ENCODE assay signal across 20 cellular contexts in the genomic region with DNA sequence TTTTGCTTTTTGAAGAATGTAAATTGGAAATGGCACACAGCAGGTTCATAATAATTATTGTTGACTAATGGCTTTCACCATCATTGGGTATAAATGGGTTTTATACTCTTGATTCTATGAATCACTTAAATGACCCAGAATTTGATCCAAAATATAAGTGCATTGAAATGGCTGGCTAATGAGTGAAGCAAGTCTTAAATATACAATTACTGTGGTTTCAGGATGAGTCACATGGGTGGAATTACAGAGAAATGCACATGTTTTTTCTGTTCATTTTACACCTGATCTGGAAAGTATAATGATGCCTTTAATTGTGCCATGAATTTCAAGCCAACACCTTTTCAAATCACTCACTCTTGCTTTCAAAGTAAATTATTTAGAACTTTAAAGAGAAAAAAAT.
DNase-seq lines count a peak whose midpoint lies in the region; ATAC-seq and TF ChIP-seq lines count a peak whose summit lies in the region.
"Had no signal": no experiment of that assay in that cellular context is flagged by ENCODE, and none has a peak within 500 bp of the region (broad histone marks: within the 10 kb centered on the region; RNA-seq: fewer than 3 reads in every experiment).

No MANE protein-coding gene starts in this region.

- no peak for ATAC-seq in HG02763 (IDR thresholded peaks at IDR 0.05; ENCODE audit: unreplicated experiment)
- ATAC-seq in activated CD8-positive, alpha-beta T cell treated with anti-CD3 and anti-CD28 coated beads for 36 hours, result no peak
- ATAC-seq: activated T-cell treated with anti-CD3 and anti-CD28 coated beads, Interleukin-2, amount 50 U/mL, for 72 hours; GM12878; left lung; psoas muscle; T-helper 17 cell had no signal

- H3K27me3 ChIP-seq in fibroblast of lung (ENCODE audit: control insufficient read depth, insufficient read depth, low read length), result no peaks in the 10 kb centered on the region
- H3K27me3 ChIP-seq: left lung, transverse colon had no signal

- H4K20me1 ChIP-seq in fibroblast of lung (ENCODE audit: control insufficient read depth, extremely low read depth, insufficient read depth, low read length), result no peaks in the 10 kb centered on the region

- no peak overlapping the region for H3K4me3 ChIP-seq in fibroblast of lung (replicated peaks in 1 of 4; ENCODE audit: control extremely low read depth in 1 of 4, insufficient read depth in 1 of 4, low read depth in 3 of 4, low read length in 4 of 4)
- H3K4me3 ChIP-seq: GM12878, left lung, psoas muscle, transverse colon had no signal

- H3K4me1 Mint-ChIP-seq in activated CD8-positive, alpha-beta T cell treated with anti-CD3 and anti-CD28 coated beads for 36 hours (ENCODE audit: low read depth), result no peaks in the 10 kb centered on the region
- H3K4me1 Mint-ChIP-seq: activated CD4-positive, alpha-beta T cell treated with anti-CD3 and anti-CD28 coated beads, Interleukin-2, amount 10 ng/mL, durations not matched to agents 7 days and 5 days; naive B cell; T-helper 17 cell had no signal

- no peaks in the 10 kb centered on the region for H3K36me3 ChIP-seq in fibroblast of lung (ENCODE audit: control insufficient read depth, insufficient read depth, low read length)
- H3K36me3 ChIP-seq: left lung, transverse colon had no signal

- POLR2A ChIA-PET in activated CD8-positive, alpha-beta T cell treated with anti-CD3 and anti-CD28 coated beads for 36 hours (lab: Charles Lee), result no interaction called here

- H3K9me3 Mint-ChIP-seq in activated CD8-positive, alpha-beta T cell treated with anti-CD3 and anti-CD28 coated beads for 36 hours, result peaks cover 14% of the 10 kb centered on the region

- H2AFZ ChIP-seq in fibroblast of lung (ENCODE audit: low read length), result no peak overlapping the region

- no peaks in the 10 kb centered on the region for H3K79me2 ChIP-seq in fibroblast of lung (ENCODE audit: control insufficient read depth, insufficient read depth, low read length)

- TF ChIP-seq CTCF in fibroblast of lung (conservative IDR thresholded peaks at IDR 0.05 in 1 of 2, IDR thresholded peaks at IDR 0.05 in 1 of 2; ENCODE audit: low read depth in 1 of 2, low read length in 2 of 2), result no peak
- no peak for TF ChIP-seq CTCF in activated CD8-positive, alpha-beta T cell treated with anti-CD3 and anti-CD28 coated beads for 36 hours (IDR thresholded peaks at IDR 0.05)

- peaks cover 3% of the 10 kb centered on the region for H3K36me3 Mint-ChIP-seq in activated CD8-positive, alpha-beta T cell treated with anti-CD3 and anti-CD28 coated beads for 36 hours (ENCODE audit: low read depth)

- DNase-seq in A172 (ENCODE audit: low spot score), result peak; percentile 36
- DNase-seq in HPDE6-E6E7 (ENCODE audit: extremely low spot score), result peak; percentile 13
- peak; percentile 61 for DNase-seq in NCI-H748 treated with DMSO at 0.1 percent for 48 hours (lab: John Stamatoyannopoulos, UW)
- DNase-seq in fibroblast of lung (ENCODE audit: low read depth in 2 of 2), result peak; percentile 80 to 82
- no peak for DNase-seq in NCI-H187 (lab: John Stamatoyannopoulos, UW)
- DNase-seq in activated CD8-positive, alpha-beta T cell treated with anti-CD3 and anti-CD28 coated beads for 36 hours, result no peak
- no peak for DNase-seq in caudate nucleus (lab: John Stamatoyannopoulos, UW)
- DNase-seq: activated CD4-positive, alpha-beta T cell treated with anti-CD3 and anti-CD28 coated beads, Interleukin-2, amount 10 ng/mL, durations not matched to agents 7 days and 5 days; activated T-cell treated with anti-CD3 and anti-CD28 coated beads, Interleukin-2, amount 50 U/mL, for 72 hours; amygdala; DND-41; left lung; naive B cell; NCI-H226; psoas muscle; T-helper 17 cell; transverse colon had no signal

- intact Hi-C loops in activated CD8-positive, alpha-beta T cell treated with anti-CD3 and anti-CD28 coated beads for 36 hours (cut with micrococcal nuclease), result no loop called here

- no peak overlapping the region for H3K4me3 Mint-ChIP-seq in activated CD8-positive, alpha-beta T cell treated with anti-CD3 and anti-CD28 coated beads for 36 hours
- H3K4me3 Mint-ChIP-seq: activated CD4-positive, alpha-beta T cell treated with anti-CD3 and anti-CD28 coated beads, Interleukin-2, amount 10 ng/mL, durations not matched to agents 7 days and 5 days; activated T-cell treated with anti-CD3 and anti-CD28 coated beads, Interleukin-2, amount 50 U/mL, for 72 hours; naive B cell; T-helper 17 cell had no signal

- no peaks in the 10 kb centered on the region for H3K27me3 Mint-ChIP-seq in activated CD8-positive, alpha-beta T cell treated with anti-CD3 and anti-CD28 coated beads for 36 hours

- H3K27ac Mint-ChIP-seq in activated CD8-positive, alpha-beta T cell treated with anti-CD3 and anti-CD28 coated beads for 36 hours, result no peak overlapping the region
- H3K27ac Mint-ChIP-seq: activated CD4-positive, alpha-beta T cell treated with anti-CD3 and anti-CD28 coated beads, Interleukin-2, amount 10 ng/mL, durations not matched to agents 7 days and 5 days; activated T-cell treated with anti-CD3 and anti-CD28 coated beads, Interleukin-2, amount 50 U/mL, for 72 hours; naive B cell; T-helper 17 cell had no signal

- CTCF ChIA-PET in activated CD8-positive, alpha-beta T cell treated with anti-CD3 and anti-CD28 coated beads for 36 hours (lab: Charles Lee), result no interaction called here

- H3K27ac ChIP-seq in fibroblast of lung (ENCODE audit: insufficient read depth, low read length), result no peak overlapping the region
- no peak overlapping the region for H3K27ac ChIP-seq in caudate nucleus (ENCODE audit: low read depth, low read length)
- H3K27ac ChIP-seq: KMS-11, left lung, psoas muscle, transverse colon had no signal

- H3K4me2 ChIP-seq in fibroblast of lung (ENCODE audit: extremely low read depth, insufficient read depth, low read length), result no peak overlapping the region
- H3K4me2 ChIP-seq: KMS-11 had no signal

- no peaks in the 10 kb centered on the region for H3K4me1 ChIP-seq in fibroblast of lung (ENCODE audit: control insufficient read depth, extremely low read depth, insufficient read depth, low read length)
- H3K4me1 ChIP-seq: psoas muscle, transverse colon had no signal

- H3K9me3 ChIP-seq in fibroblast of lung (ENCODE audit: control insufficient read depth, insufficient read depth, low read depth, low read length), result no peaks in the 10 kb centered on the region
- H3K9me3 ChIP-seq: psoas muscle, transverse colon had no signal

- no peak overlapping the region for H3K9ac ChIP-seq in fibroblast of lung (ENCODE audit: insufficient read depth, low read length)
- H3K9ac ChIP-seq: KMS-11 had no signal

Comparison
In these comparisons a context has a peak if more than half of its experiments do, and no peak if none do; other contexts are left out.
1. DNase-seq: peak in A172 (single experiment), HPDE6-E6E7 (single experiment), NCI-H748 treated with DMSO at 0.1 percent for 48 hours (single experiment) and fibroblast of lung (2 of 2); none in NCI-H187 (0 of 2), activated CD8-positive, alpha-beta T cell treated with anti-CD3 and anti-CD28 coated beads for 36 hours (single experiment) and caudate nucleus (0 of 61).